ENCODE assay signal across 31 cellular contexts in genomic region chr12:15230751-15231150, GRCh38. TPM values are rescaled to one million over a fixed set of nuclear protein-coding genes. Genes with fewer than 3 reads are reported as not detected.
"Had no signal": no experiment of that assay in that cellular context is flagged by ENCODE, and none has a peak within 500 bp of the region (broad histone marks: within the 10 kb centered on the region; RNA-seq: fewer than 3 reads in every experiment).

No MANE protein-coding gene starts in this region.

- H3K27me3 ChIP-seq: ascending aorta, esophagus muscularis mucosa, ovary, stomach, thyroid gland, upper lobe of left lung, vagina had no signal

- DNase-seq: activated CD4-positive, alpha-beta T cell treated with anti-CD3 and anti-CD28 coated beads for 4 hours; activated CD4-positive, alpha-beta T cell treated with anti-CD3 and anti-CD28 coated beads, Interleukin-2, amount 50 U/mL, for 4 hours; activated naive CD4-positive, alpha-beta T cell; activated T-cell treated with anti-CD3 and anti-CD28 coated beads for 4 hours; activated T-cell treated with anti-CD3 and anti-CD28 coated beads, Interleukin-2, amount 50 U/mL, for 72 hours; brain microvascular endothelial cell; caudate nucleus; dermis blood vessel endothelial cell; effector CD4-positive, alpha-beta T cell; head of caudate nucleus; hypothalamus; immature natural killer cell; lower lobe of right lung; mesenchymal stem cell; natural killer cell; ovary; retina; stimulated activated CD4-positive, alpha-beta T cell treated with anti-CD3 and anti-CD28 coated beads, Interleukin-1b, Interleukin-23, amount 100 ng/mL, for 48 hours; stimulated activated CD4-positive, alpha-beta T cell treated with anti-CD3 and anti-CD28 coated beads, Interleukin-4, amount 100 ng/mL, for 4 hours; stimulated activated CD8-positive, alpha-beta memory T cell treated with anti-CD3 and anti-CD28 coated beads, Interleukin-4, amount 100 ng/mL, for 48 hours; stimulated activated naive B cell treated with anti-CD40 and anti-IgM and Interleukin-4, amounts not matched to agents 10 μg/mL and 1 μg/mL and 100 μg/mL, for 72 hours; stomach; thyroid gland; upper lobe of left lung had no signal

- H3K4me3 ChIP-seq: ascending aorta, esophagus muscularis mucosa, lower lobe of right lung, ovary, prostate gland, smooth muscle cell, stomach, thyroid gland, upper lobe of left lung, vagina had no signal

- H3K27ac ChIP-seq: ascending aorta, brain microvascular endothelial cell, esophagus muscularis mucosa, lower lobe of right lung, ovary, prostate gland, stomach, thyroid gland, upper lobe of left lung, vagina had no signal

- ATAC-seq: activated naive CD4-positive, alpha-beta T cell treated with anti-CD3 and anti-CD28 coated beads, Interleukin-2, amount 50 U/mL, for 72 hours; activated T-cell treated with anti-CD3 and anti-CD28 coated beads, Interleukin-2, amount 50 U/mL, for 72 hours; lower lobe of right lung; natural killer cell; sciatic nerve; stimulated activated naive B cell treated with anti-CD40 and anti-IgM and Interleukin-4, amounts not matched to agents 10 μg/mL and 1 μg/mL and 100 μg/mL, for 72 hours had no signal

- H3K9me3 ChIP-seq: ascending aorta, lower lobe of right lung, ovary, prostate gland, stomach, thyroid gland, upper lobe of left lung, vagina had no signal

- H3K36me3 ChIP-seq: ascending aorta, brain microvascular endothelial cell, esophagus muscularis mucosa, lower lobe of right lung, ovary, prostate gland, stomach, thyroid gland, upper lobe of left lung, vagina had no signal

- H3K4me1 ChIP-seq: ascending aorta, lower lobe of right lung, prostate gland, thyroid gland, upper lobe of left lung, vagina had no signal

RNA-seq across cellular contexts. Expression of gene RERG, which starts 9.5 kb away (rescaled TPM):
- total RNA-seq: activated naive CD4-positive, alpha-beta T cell treated with anti-CD3 and anti-CD28 coated beads, Interleukin-2, amount 50 U/mL, for 72 hours; activated T-cell treated with anti-CD3 and anti-CD28 coated beads, Interleukin-2, amount 50 U/mL, for 72 hours; natural killer cell had no signal
- polyA plus RNA-seq: immature natural killer cell, smooth muscle cell had no signal
